In genomic region chr4:1469043-1469442, GRCh38 we compare ENCODE assay signal across 22 cellular contexts.
"Had no signal": no experiment of that assay in that cellular context is flagged by ENCODE, and none has a peak within 500 bp of the region (broad histone marks: within the 10 kb centered on the region; RNA-seq: fewer than 3 reads in every experiment).

No MANE protein-coding gene starts in this region.

- H3K4me1 Mint-ChIP-seq: activated CD4-positive, alpha-beta memory T cell treated with anti-CD3 and anti-CD28 coated beads, Interleukin-2, amount 10 ng/mL, durations not matched to agents 7 days and 5 days; activated CD4-positive, alpha-beta T cell treated with anti-CD3 and anti-CD28 coated beads for 36 hours; WTC11 had no signal

- H3K27ac ChIP-seq: brain microvascular endothelial cell, cardiac muscle cell, SK-N-MC had no signal

- H3K27me3 Mint-ChIP-seq: activated CD4-positive, alpha-beta memory T cell treated with anti-CD3 and anti-CD28 coated beads, Interleukin-2, amount 10 ng/mL, durations not matched to agents 7 days and 5 days had no signal

- DNase-seq: activated CD4-positive, alpha-beta memory T cell treated with anti-CD3 and anti-CD28 coated beads, Interleukin-2, amount 10 ng/mL, durations not matched to agents 7 days and 5 days; activated CD4-positive, alpha-beta T cell treated with anti-CD3 and anti-CD28 coated beads for 36 hours; activated CD4-positive, alpha-beta T cell treated with anti-CD3 and anti-CD28 coated beads, Interleukin-2, amount 50 U/mL, for 1 hour; activated naive CD4-positive, alpha-beta T cell treated with Interleukin-2 at 50 U/mL for 16 hours; brain microvascular endothelial cell; cerebellar nuclear complex; Karpas-422; MM.1S; NCI-H1105; NCI-H1436; NCI-H1694 treated with DMSO at 0.1 percent for 48 hours; NCI-H2029 treated with DMSO at 0.1 percent for 48 hours; NCI-H510A treated with DMSO at 0.1 percent for 48 hours; NCI-H69; SIG-M5; SW 1271; T-helper 9 cell had no signal

- H3K4me3 ChIP-seq: cardiac muscle cell, K562, SK-N-MC had no signal

- H3K27ac Mint-ChIP-seq: activated CD4-positive, alpha-beta memory T cell treated with anti-CD3 and anti-CD28 coated beads, Interleukin-2, amount 10 ng/mL, durations not matched to agents 7 days and 5 days; activated CD4-positive, alpha-beta T cell treated with anti-CD3 and anti-CD28 coated beads for 36 hours; activated naive CD4-positive, alpha-beta T cell treated with anti-CD3 and anti-CD28 coated beads, Interleukin-2, amount 50 U/mL, for 72 hours; WTC11 had no signal

- ATAC-seq: activated CD4-positive, alpha-beta T cell treated with anti-CD3 and anti-CD28 coated beads for 36 hours; activated naive CD4-positive, alpha-beta T cell treated with anti-CD3 and anti-CD28 coated beads, Interleukin-2, amount 50 U/mL, for 72 hours; K562; WTC11 had no signal

- H3K4me3 Mint-ChIP-seq: activated CD4-positive, alpha-beta memory T cell treated with anti-CD3 and anti-CD28 coated beads, Interleukin-2, amount 10 ng/mL, durations not matched to agents 7 days and 5 days; activated CD4-positive, alpha-beta T cell treated with anti-CD3 and anti-CD28 coated beads for 36 hours; WTC11 had no signal

- H3K36me3 ChIP-seq: brain microvascular endothelial cell, cardiac muscle cell had no signal

- H3K36me3 Mint-ChIP-seq: activated naive CD4-positive, alpha-beta T cell treated with anti-CD3 and anti-CD28 coated beads, Interleukin-2, amount 50 U/mL, for 72 hours had no signal
